15 cellular contexts compared by ENCODE assay signal in the genomic region with DNA sequence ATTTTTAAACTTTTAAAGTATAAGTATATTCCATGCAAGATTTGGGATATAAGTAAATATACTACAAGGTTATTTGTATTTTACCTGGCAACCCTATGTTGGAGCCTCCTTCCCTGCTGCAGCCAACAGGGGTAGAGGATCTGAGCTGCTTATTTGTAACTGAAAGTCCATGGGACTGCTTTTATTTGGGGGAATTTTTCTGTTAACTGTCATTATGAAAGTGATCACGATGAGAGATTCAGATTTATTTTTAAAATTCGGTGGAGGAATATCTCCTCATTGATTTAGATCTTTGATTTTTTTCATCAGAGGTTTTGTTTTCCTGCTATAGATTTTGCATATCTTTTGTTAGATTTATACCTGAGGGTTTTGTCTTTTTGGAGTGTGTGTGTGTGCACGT.
DNase-seq lines count a peak whose midpoint lies in the region; ATAC-seq, FAIRE-seq and TF ChIP-seq lines count a peak whose summit lies in the region.
"Had no signal": no experiment of that assay in that cellular context is flagged by ENCODE, and none has a peak within 500 bp of the region (broad histone marks: within the 10 kb centered on the region; RNA-seq: fewer than 3 reads in every experiment).

No MANE protein-coding gene starts in this region.

- intact Hi-C loops in pancreas (cut with DNase I), result no loop called here

- H3K4me3 Mint-ChIP-seq in activated CD8-positive, alpha-beta memory T cell treated with anti-CD3 and anti-CD28 coated beads, Interleukin-2, amount 10 ng/mL, durations not matched to agents 7 days and 5 days, result no peak overlapping the region
- H3K4me3 Mint-ChIP-seq: CD4-positive, alpha-beta memory T cell; HFFc6 had no signal

- no peak overlapping the region for H3K4me2 ChIP-seq in OCI-LY1 (ENCODE audit: low read length)

- DNase-seq in activated CD8-positive, alpha-beta memory T cell treated with anti-CD3 and anti-CD28 coated beads, Interleukin-2, amount 10 ng/mL, durations not matched to agents 7 days and 5 days, result no peak
- no peak for DNase-seq in activated CD8-positive, alpha-beta memory T cell treated with anti-CD3 and anti-CD28 coated beads, Interleukin-2, amount 50 U/mL, for 4 hours
- DNase-seq in GM12865 (ENCODE audit: low read depth) (peak; percentile 32), MG63 (no peak), pancreas (no peak), islet precursor cell (no peak)
- DNase-seq: ACHN; CD4-positive, alpha-beta memory T cell; DMS79; HCEC 1CT; HFFc6 had no signal

- H3K4me1 Mint-ChIP-seq in activated CD8-positive, alpha-beta memory T cell treated with anti-CD3 and anti-CD28 coated beads, Interleukin-2, amount 10 ng/mL, durations not matched to agents 7 days and 5 days, result peaks cover 60% of the 10 kb centered on the region

- no peaks in the 10 kb centered on the region for H3K9me3 Mint-ChIP-seq in activated CD8-positive, alpha-beta memory T cell treated with anti-CD3 and anti-CD28 coated beads, Interleukin-2, amount 10 ng/mL, durations not matched to agents 7 days and 5 days (ENCODE audit: low read depth)
- H3K9me3 Mint-ChIP-seq: HFFc6 had no signal

- CTCF ChIA-PET in activated CD8-positive, alpha-beta memory T cell treated with anti-CD3 and anti-CD28 coated beads, Interleukin-2, amount 10 ng/mL, durations not matched to agents 7 days and 5 days (lab: Charles Lee), result interaction anchor here (2.0 kb wide), 1 partner anchor 17 kb away, joined by 8 read pairs; no protein-coding TSS in a partner anchor

- no peaks in the 10 kb centered on the region for H3K79me2 ChIP-seq in OCI-LY1 (ENCODE audit: insufficient read depth, low read length)

- WGBS in pancreas, 2 donors, result 73 to 79% methylated on average over 3 of the region's 3 CpGs

- TF ChIP-seq CTCF in GM12865 (IDR thresholded peaks at IDR 0.05; ENCODE audit: insufficient read depth, low read depth, low read length, missing control alignments) (no peak), OCI-LY1 (IDR thresholded peaks at IDR 0.05; ENCODE audit: low read length) (no peak), pancreas (IDR thresholded peaks at IDR 0.05) (no peak)

- H3K9ac ChIP-seq in OCI-LY1 (ENCODE audit: low read length), result no peak overlapping the region; the same call in 1 of the 2 replicates

- no peak for ATAC-seq in activated CD8-positive, alpha-beta memory T cell treated with anti-CD3 and anti-CD28 coated beads, Interleukin-2, amount 10 ng/mL, durations not matched to agents 7 days and 5 days
- no peak for ATAC-seq in pancreas
- ATAC-seq: K562 had no signal

- H3K4me1 ChIP-seq in OCI-LY1 (ENCODE audit: insufficient read depth, low read length, severe bottlenecking), result peaks cover 13% of the 10 kb centered on the region
- H3K4me1 ChIP-seq in pancreas, result no peaks in the 10 kb centered on the region

- no peaks in the 10 kb centered on the region for H3K9me3 ChIP-seq in OCI-LY1 (ENCODE audit: low read length)
- no peaks in the 10 kb centered on the region; the same call in 1 of the 2 replicates for H3K9me3 ChIP-seq in MG63
- H3K9me3 ChIP-seq in pancreas, result no peaks in the 10 kb centered on the region

- H3K36me3 ChIP-seq in OCI-LY1 (ENCODE audit: insufficient read depth, low read length), result no peaks in the 10 kb centered on the region
- H3K36me3 ChIP-seq in MG63, result peaks cover 1% of the 10 kb centered on the region; the same call in 1 of the 2 replicates
- no peaks in the 10 kb centered on the region for H3K36me3 ChIP-seq in pancreas

- H3K27me3 ChIP-seq in OCI-LY1 (ENCODE audit: insufficient read depth, low read length) (no peaks in the 10 kb centered on the region), MG63 (no peaks in the 10 kb centered on the region), pancreas (no peaks in the 10 kb centered on the region)

- peak overlapping the region; percentile 46 for H3K27ac Mint-ChIP-seq in activated CD8-positive, alpha-beta memory T cell treated with anti-CD3 and anti-CD28 coated beads, Interleukin-2, amount 10 ng/mL, durations not matched to agents 7 days and 5 days
- H3K27ac Mint-ChIP-seq: CD4-positive, alpha-beta memory T cell; HFFc6 had no signal

- no peaks in the 10 kb centered on the region for H3K27me3 Mint-ChIP-seq in activated CD8-positive, alpha-beta memory T cell treated with anti-CD3 and anti-CD28 coated beads, Interleukin-2, amount 10 ng/mL, durations not matched to agents 7 days and 5 days
- H3K27me3 Mint-ChIP-seq: CD4-positive, alpha-beta memory T cell had no signal

- no peaks in the 10 kb centered on the region for H4K20me1 ChIP-seq in OCI-LY1 (ENCODE audit: insufficient read depth, low read length)

- H3K27ac ChIP-seq in OCI-LY1 (ENCODE audit: low read depth, low read length, poor library complexity, severe bottlenecking) (peak overlapping the region; percentile 25), pancreas (no peak overlapping the region)
- H3K27ac ChIP-seq: C4-2B had no signal

- no peaks in the 10 kb centered on the region for H3K9me2 ChIP-seq in OCI-LY1 (ENCODE audit: low read depth, low read length)

- H2AFZ ChIP-seq in OCI-LY1 (ENCODE audit: low read length), result no peak overlapping the region

- H3K4me3 ChIP-seq in GM12865 (ENCODE audit: low read depth, low read length) (no peak overlapping the region), OCI-LY1 (ENCODE audit: low read depth, low read length, poor library complexity, severe bottlenecking) (no peak overlapping the region), MG63 (no peak overlapping the region), pancreas (no peak overlapping the region)
- H3K4me3 ChIP-seq: K562 had no signal

- no peak for FAIRE-seq in pancreas (lab: Jason Lieb, UNC)
- FAIRE-seq: GM12892, K562 had no signal

- H3K36me3 Mint-ChIP-seq in activated CD8-positive, alpha-beta memory T cell treated with anti-CD3 and anti-CD28 coated beads, Interleukin-2, amount 10 ng/mL, durations not matched to agents 7 days and 5 days, result peaks cover 1% of the 10 kb centered on the region

- H3F3A ChIP-seq in OCI-LY1 (ENCODE audit: insufficient read depth, low read length), result no peaks in the 10 kb centered on the region
